ENCODE assay signal across 31 cellular contexts in genomic region chr6:25899580-25900408, GRCh38. TPM values are rescaled to one million over a fixed set of nuclear protein-coding genes. Genes with fewer than 3 reads are reported as not detected.
A peak's percentile ranks its signal among the peaks of the same experiment; 100 is the strongest.
DNase-seq lines count a peak whose midpoint lies in the region; ATAC-seq lines count a peak whose summit lies in the region.
"Had no signal": no experiment of that assay in that cellular context is flagged by ENCODE, and none has a peak within 500 bp of the region (broad histone marks: within the 10 kb centered on the region; RNA-seq: fewer than 3 reads in every experiment).

No MANE protein-coding gene starts in this region.

- no peak overlapping the region for H3K4me3 Mint-ChIP-seq in activated naive CD4-positive, alpha-beta T cell treated with anti-CD3 and anti-CD28 coated beads for 36 hours
- H3K4me3 Mint-ChIP-seq: activated T-cell treated with anti-CD3 and anti-CD28 coated beads, Interleukin-2, amount 50 U/mL, for 24 hours; CD14-positive monocyte had no signal

- DNase-seq in activated naive CD4-positive, alpha-beta T cell treated with anti-CD3 and anti-CD28 coated beads for 36 hours: no peak
- no peak for DNase-seq in activated naive CD4-positive, alpha-beta T cell treated with Interleukin-2 at 50 U/mL for 16 hours
- peak; percentile 79 for DNase-seq in amniotic epithelial cell (ENCODE audit: low read depth)
- no peak for DNase-seq in left lobe of liver (ENCODE audit: low spot score)
- no peak for DNase-seq in NCI-H748 (lab: John Stamatoyannopoulos, UW; ENCODE audit: unreplicated experiment)
- no peak for DNase-seq in OCI-M1 (lab: John Stamatoyannopoulos, UW)
- DNase-seq: activated CD4-positive, alpha-beta T cell treated with anti-CD3 and anti-CD28 coated beads for 1 hour; activated CD8-positive, alpha-beta memory T cell treated with anti-CD3 and anti-CD28 coated beads for 24 hours; activated T-cell treated with anti-CD3 and anti-CD28 coated beads, Interleukin-2, amount 50 U/mL, for 24 hours; central memory CD4-positive, alpha-beta T cell; dermis blood vessel endothelial cell; DMS 273 treated with DMSO at 0.1 percent for 48 hours; islet precursor cell; mammary epithelial cell; MM.1S; NCI-H1694 treated with DMSO at 0.1 percent for 48 hours; NCI-H2227 treated with DMSO at 0.1 percent for 48 hours; nucleus accumbens; PC-9; retina; SHP77 treated with DMSO at 0.1 percent for 48 hours had no signal

- no peaks in the 10 kb centered on the region for H3K36me3 Mint-ChIP-seq in activated naive CD4-positive, alpha-beta T cell treated with anti-CD3 and anti-CD28 coated beads for 36 hours (ENCODE audit: low read depth)
- H3K36me3 Mint-ChIP-seq: activated naive CD4-positive, alpha-beta T cell treated with anti-CD3 and anti-CD28 coated beads, Interleukin-2, amount 50 U/mL, for 72 hours; CD14-positive monocyte had no signal

- CTCF ChIA-PET in activated naive CD4-positive, alpha-beta T cell treated with anti-CD3 and anti-CD28 coated beads for 36 hours (lab: Charles Lee): interaction anchor here (0.6 to 2.2 kb wide), 7 partner anchors 9 to 292 kb away, joined by 3 to 6 read pairs (median 3); no protein-coding TSS in a partner anchor

- peaks cover 1% of the 10 kb centered on the region for H3K27me3 Mint-ChIP-seq in activated naive CD4-positive, alpha-beta T cell treated with anti-CD3 and anti-CD28 coated beads for 36 hours (ENCODE audit: low read depth)

- intact Hi-C loops in activated naive CD4-positive, alpha-beta T cell treated with anti-CD3 and anti-CD28 coated beads for 36 hours (cut with micrococcal nuclease): no loop called here

- peaks cover 9% of the 10 kb centered on the region for H3K4me1 Mint-ChIP-seq in activated naive CD4-positive, alpha-beta T cell treated with anti-CD3 and anti-CD28 coated beads for 36 hours (ENCODE audit: low read depth)
- H3K4me1 Mint-ChIP-seq: CD14-positive monocyte had no signal

- no peaks in the 10 kb centered on the region for H3K9me3 Mint-ChIP-seq in activated naive CD4-positive, alpha-beta T cell treated with anti-CD3 and anti-CD28 coated beads for 36 hours
- H3K9me3 Mint-ChIP-seq: activated naive CD4-positive, alpha-beta T cell treated with anti-CD3 and anti-CD28 coated beads, Interleukin-2, amount 50 U/mL, for 72 hours; activated T-cell treated with anti-CD3 and anti-CD28 coated beads, Interleukin-2, amount 50 U/mL, for 24 hours; CD14-positive monocyte had no signal

- peak overlapping the region; percentile 22 for H3K27ac Mint-ChIP-seq in activated naive CD4-positive, alpha-beta T cell treated with anti-CD3 and anti-CD28 coated beads for 36 hours
- H3K27ac Mint-ChIP-seq: activated T-cell treated with anti-CD3 and anti-CD28 coated beads, Interleukin-2, amount 50 U/mL, for 24 hours; CD14-positive monocyte had no signal

- ATAC-seq in left lobe of liver (peak; percentile 57), HG03571 (IDR thresholded peaks at IDR 0.05; ENCODE audit: unreplicated experiment) (no peak), GM21619 (IDR thresholded peaks at IDR 0.05; ENCODE audit: unreplicated experiment) (no peak)
- ATAC-seq: K562 had no signal

RNA-seq across cellular contexts. Expression of gene SLC17A3, which starts 25.8 kb away (rescaled TPM):
- not detected for total RNA-seq in activated naive CD4-positive, alpha-beta T cell treated with anti-CD3 and anti-CD28 coated beads for 36 hours
- total RNA-seq in left lobe of liver: 10.4 TPM
- total RNA-seq: ascending aorta, G401, K562, mammary epithelial cell, myocyte, PC-9, ureter had no signal

RNA-seq across cellular contexts. Expression of gene SLC17A2, which starts 30.7 kb away (rescaled TPM):
- under 1 TPM; 0.07 to 0.14 TPM for total RNA-seq in activated naive CD4-positive, alpha-beta T cell treated with anti-CD3 and anti-CD28 coated beads for 36 hours
- total RNA-seq in left lobe of liver: 27.6 TPM
- total RNA-seq: ascending aorta, dermis blood vessel endothelial cell, G401, H4, K562, mammary epithelial cell, PC-9, ureter had no signal

Comparison
In these comparisons a context has a peak if more than half of its experiments do, and no peak if none do; other contexts are left out.
1. RNA of gene SLC17A3, which starts 25.8 kb away (total RNA-seq): 10.4 TPM in left lobe of liver (single experiment); not detected in activated naive CD4-positive, alpha-beta T cell treated with anti-CD3 and anti-CD28 coated beads for 36 hours; every median in the first group is over 10 times any median in the second.
2. RNA of gene SLC17A2, which starts 30.7 kb away (total RNA-seq): 27.6 TPM in left lobe of liver (single experiment); 0.07 to 0.14 TPM in activated naive CD4-positive, alpha-beta T cell treated with anti-CD3 and anti-CD28 coated beads for 36 hours; every median in the first group is over 10 times any median in the second.